In genomic region chr16:30534368-30535105, GRCh38 we compare ENCODE assay signal across 1 cellular context.
TF ChIP-seq lines count a peak whose summit lies in the region.

TSS of gene ZNF747 (minus strand) at chr16:30534858. CDS start at chr16:30534679, 179 bp downstream.

TF ChIP-seq in HEK293, 187 proteins besides CTCF, POLR2A, EP300 and RAD21 (continued from another document and continues in another):
- peak; percentile 68; the same call in 1 of the 2 replicates for TF ChIP-seq ZBTB6 (tag by site-specific recombination; IDR thresholded peaks at IDR 0.05)
- no peak for TF ChIP-seq ZNF621 (tag by site-specific recombination; IDR thresholded peaks at IDR 0.05)
- TF ChIP-seq ZNF521 (tag by site-specific recombination; IDR thresholded peaks at IDR 0.05): no peak
- TF ChIP-seq ZNF138 (tag by site-specific recombination; IDR thresholded peaks at IDR 0.05; ENCODE audit: borderline replicate concordance): no peak
- TF ChIP-seq ZBTB7A (tag by site-specific recombination; IDR thresholded peaks at IDR 0.05; ENCODE audit: low read depth): peak; percentile 91
- TF ChIP-seq ZNF184 (tag by site-specific recombination; IDR thresholded peaks at IDR 0.05): 0 out of 2 replicates have a peak, but pooled peaks have one; percentile 29
- TF ChIP-seq PRDM6 (tag by site-specific recombination; IDR thresholded peaks at IDR 0.05): no peak
- TF ChIP-seq ZNF791 (tag by site-specific recombination; IDR thresholded peaks at IDR 0.05): no peak
- TF ChIP-seq ZNF416 (tag by site-specific recombination; IDR thresholded peaks at IDR 0.05): no peak
- no peak for TF ChIP-seq ZNF174 (tag by site-specific recombination; IDR thresholded peaks at IDR 0.05)
- TF ChIP-seq ZNF510 (tag by site-specific recombination; IDR thresholded peaks at IDR 0.05; ENCODE audit: insufficient replicate concordance): no peak
- no peak for TF ChIP-seq ZNF530 (tag by site-specific recombination; IDR thresholded peaks at IDR 0.05; ENCODE audit: low read depth)
- TF ChIP-seq HOXD13 (CRISPR knock-in tag; IDR thresholded peaks at IDR 0.05; ENCODE audit: borderline replicate concordance): no peak
- peak; percentile 75; the same call in 1 of the 2 replicates for TF ChIP-seq GLI4 (tag by site-specific recombination; IDR thresholded peaks at IDR 0.05)
- peak; percentile 58; the same call in 1 of the 2 replicates for TF ChIP-seq REST (tag by site-specific recombination; IDR thresholded peaks at IDR 0.05)
- TF ChIP-seq ZSCAN18 (tag by site-specific recombination; IDR thresholded peaks at IDR 0.05): no peak
- TF ChIP-seq ZBTB20 (tag by site-specific recombination; IDR thresholded peaks at IDR 0.05): peak; percentile 93
- TF ChIP-seq ZNF658 (tag by site-specific recombination; IDR thresholded peaks at IDR 0.05): no peak
- no peak for TF ChIP-seq ZNF248 (tag by site-specific recombination; IDR thresholded peaks at IDR 0.05)
- TF ChIP-seq ZNF280C (tag by site-specific recombination; IDR thresholded peaks at IDR 0.05): no peak
- no peak for TF ChIP-seq ZFP41 (tag by site-specific recombination; IDR thresholded peaks at IDR 0.05; ENCODE audit: borderline replicate concordance)
- TF ChIP-seq ZNF211 (tag by site-specific recombination; IDR thresholded peaks at IDR 0.05; ENCODE audit: low read depth): no peak
- TF ChIP-seq ZNF843 (tag by site-specific recombination; IDR thresholded peaks at IDR 0.05): peak; percentile 60
- no peak for TF ChIP-seq ZNF513 (tag by site-specific recombination; IDR thresholded peaks at IDR 0.05)
- TF ChIP-seq ZSCAN5A (tag by site-specific recombination; IDR thresholded peaks at IDR 0.05): no peak; the same call in 1 of the 2 replicates
- TF ChIP-seq ZNF433 (tag by site-specific recombination; IDR thresholded peaks at IDR 0.05; ENCODE audit: low read depth): no peak
- no peak for TF ChIP-seq ZNF362 (tag by site-specific recombination; IDR thresholded peaks at IDR 0.05)
- TF ChIP-seq ZNF660 (tag by site-specific recombination; IDR thresholded peaks at IDR 0.05): 0 out of 2 replicates have a peak, but pooled peaks have one; percentile 71
- no peak for TF ChIP-seq ZNF514 (tag by site-specific recombination; IDR thresholded peaks at IDR 0.05)
- TF ChIP-seq ZSCAN4 (tag by site-specific recombination; IDR thresholded peaks at IDR 0.05): peak; percentile 28; the same call in 1 of the 2 replicates
- TF ChIP-seq ZNF792 (tag by site-specific recombination; IDR thresholded peaks at IDR 0.05): no peak; the same call in 1 of the 2 replicates
- TF ChIP-seq ZSCAN16 (tag by site-specific recombination; IDR thresholded peaks at IDR 0.05): no peak; the same call in 1 of the 2 replicates
- TF ChIP-seq OSR2 (tag by site-specific recombination; IDR thresholded peaks at IDR 0.05): no peak
- peak; percentile 82 for TF ChIP-seq EGR2 (tag by site-specific recombination; IDR thresholded peaks at IDR 0.05; ENCODE audit: low read depth)
- no peak for TF ChIP-seq SCRT1 (tag by site-specific recombination; IDR thresholded peaks at IDR 0.05; ENCODE audit: borderline replicate concordance)
- no peak for TF ChIP-seq MEIS1 (CRISPR knock-in tag; IDR thresholded peaks at IDR 0.05; ENCODE audit: borderline replicate concordance)
- no peak for TF ChIP-seq ZNF302 (tag by site-specific recombination; IDR thresholded peaks at IDR 0.05; ENCODE audit: low read depth)
- no peak; the same call in 1 of the 2 replicates for TF ChIP-seq ZNF148 (tag by site-specific recombination; IDR thresholded peaks at IDR 0.05; ENCODE audit: borderline replicate concordance)
- no peak; the same call in 1 of the 2 replicates for TF ChIP-seq ZNF600 (tag by site-specific recombination; IDR thresholded peaks at IDR 0.05)
- TF ChIP-seq ZBTB48 (tag by site-specific recombination; IDR thresholded peaks at IDR 0.05): peak; percentile 56
- TF ChIP-seq ZNF175 (tag by site-specific recombination; IDR thresholded peaks at IDR 0.05): no peak
- TF ChIP-seq ZNF24 (tag by site-specific recombination; IDR thresholded peaks at IDR 0.05): peak; percentile 62
- TF ChIP-seq ZNF626 (tag by site-specific recombination; IDR thresholded peaks at IDR 0.05): no peak
- TF ChIP-seq ZSCAN30 (tag by site-specific recombination; IDR thresholded peaks at IDR 0.05): peak; percentile 43; the same call in 1 of the 2 replicates
